8 cellular contexts compared by ENCODE assay signal in genomic region chr22:18077087-18077638, GRCh38. TPM values are rescaled to one million over a fixed set of nuclear protein-coding genes. Genes with fewer than 3 reads are reported as not detected.
DNase-seq lines count a peak whose midpoint lies in the region; ATAC-seq and TF ChIP-seq lines count a peak whose summit lies in the region.

No MANE protein-coding gene starts in this region.

- peaks cover 10% of the 10 kb centered on the region for H3K36me3 Mint-ChIP-seq in activated naive CD8-positive, alpha-beta T cell

- H3K4me1 ChIP-seq in heart right ventricle (peaks cover 9 to 38% (median 29%) of the 10 kb centered on the region in 9 donors), liver (ENCODE audit: control insufficient read depth in 4 of 4, insufficient read depth in 4 of 4, low read length in 3 of 4) (peaks cover 4 to 26% (median 23%) of the 10 kb centered on the region in 4 donors), tibial nerve (peaks cover 0 to 37% (median 24%) of the 10 kb centered on the region in 4 donors)

- peak overlapping the region; percentile 23 to 91 (median 86) for H3K27ac ChIP-seq in heart right ventricle
- H3K27ac ChIP-seq in liver (ENCODE audit: low read depth in 1 of 2, low read length in 2 of 2) = peak overlapping the region; percentile 75 to 87
- H3K27ac ChIP-seq in tibial nerve = peak overlapping the region; percentile 26 to 90 (median 82)

- H3K4me1 Mint-ChIP-seq in activated naive CD8-positive, alpha-beta T cell (ENCODE audit: low read depth) = peaks cover 48% of the 10 kb centered on the region

- no peaks in the 10 kb centered on the region for H3K27me3 ChIP-seq in heart right ventricle
- no peaks in the 10 kb centered on the region for H3K27me3 ChIP-seq in liver (ENCODE audit: control insufficient read depth in 4 of 4, insufficient read depth in 4 of 4, low read length in 3 of 4)
- no peaks in the 10 kb centered on the region for H3K27me3 ChIP-seq in tibial nerve

- H3K9ac ChIP-seq in liver (ENCODE audit: low read depth in 1 of 2, low read length in 2 of 2) = peak overlapping the region; percentile 93 to 97

- H3K27me3 Mint-ChIP-seq in activated naive CD8-positive, alpha-beta T cell = no peaks in the 10 kb centered on the region

- peak in 2 of 8 donors; percentile 4 for ATAC-seq in heart right ventricle
- ATAC-seq in Right ventricle myocardium inferior = no peak
- no peak for ATAC-seq in HG03520 (IDR thresholded peaks at IDR 0.05; ENCODE audit: unreplicated experiment)

- TF ChIP-seq CTCF in heart right ventricle (IDR thresholded peaks at IDR 0.05) (no peak), liver (IDR thresholded peaks at IDR 0.05; ENCODE audit: low read depth, low read length, missing input control) (no peak), tibial nerve (IDR thresholded peaks at IDR 0.05) (no peak), GM13976 (IDR thresholded peaks at IDR 0.05; ENCODE audit: borderline replicate concordance, control extremely low read depth, extremely low read depth, insufficient read depth, missing control alignments) (no peak)

- no peak for DNase-seq in heart right ventricle
- DNase-seq in Right ventricle myocardium inferior (ENCODE audit: missing footprints) = no peak
- no peak for DNase-seq in tibial nerve (ENCODE audit: low spot score in 2 of 2)
- no peak for DNase-seq in GM13976 (ENCODE audit: low spot score)
- DNase-seq in DMS79 treated with DMSO at 0.1 percent for 48 hours (lab: John Stamatoyannopoulos, UW) = no peak

- peaks cover 4% of the 10 kb centered on the region for H3K9me3 Mint-ChIP-seq in activated naive CD8-positive, alpha-beta T cell (ENCODE audit: low read depth)

- peak overlapping the region; percentile 99 for H3K27ac Mint-ChIP-seq in activated naive CD8-positive, alpha-beta T cell

- peak overlapping the region; percentile 98 for H3K4me3 Mint-ChIP-seq in activated naive CD8-positive, alpha-beta T cell

- in situ Hi-C loops in GM13976 (cut with MboI; ENCODE audit: low sequenced_read_pairs, unreplicated experiment) = loop anchor here (10.0 kb wide), 1 partner anchor 252 kb away; no protein-coding TSS in a partner anchor

- H3K9me3 ChIP-seq in heart right ventricle (no peaks in the 10 kb centered on the region), liver (ENCODE audit: control insufficient read depth in 4 of 4, low read length in 3 of 4) (no peaks in the 10 kb centered on the region), tibial nerve (no peaks in the 10 kb centered on the region)

- 7 to 8% methylated on average over 10 of the region's 10 CpGs for WGBS in heart right ventricle, 2 donors
- WGBS in liver = 4% methylated on average over 10 of the region's 10 CpGs
- 4 to 6% methylated on average over 10 of the region's 10 CpGs for WGBS in tibial nerve, 2 donors

- TF ChIP-seq RAD21 in liver (IDR thresholded peaks at IDR 0.05) = no peak

- H3K4me3 ChIP-seq in heart right ventricle = peak overlapping the region; percentile 80 to 99 (median 93)
- H3K4me3 ChIP-seq in liver (ENCODE audit: low read depth in 1 of 3, low read length in 3 of 3) = peak overlapping the region; percentile 77 to 94 (median 88)
- peak overlapping the region; percentile 57 to 91 (median 83) for H3K4me3 ChIP-seq in tibial nerve

- H3K36me3 ChIP-seq in heart right ventricle (peaks cover 0 to 30% (median 14%) of the 10 kb centered on the region in 9 donors), liver (ENCODE audit: control insufficient read depth in 4 of 4, insufficient read depth in 3 of 4, low read depth in 1 of 4, low read length in 3 of 4) (peaks cover 3 to 13% (median 9%) of the 10 kb centered on the region in 4 donors), tibial nerve (peaks cover 0 to 25% (median 6%) of the 10 kb centered on the region in 3 donors)

- no peak for TF ChIP-seq POLR2A in tibial nerve (IDR thresholded peaks at IDR 0.05)

- TF ChIP-seq EP300 in tibial nerve (IDR thresholded peaks at IDR 0.05) = no peak

- intact Hi-C loops in heart right ventricle (cut with DNase I) (loop anchor here (1.0 to 10.0 kb wide), 14 partner anchors 52 to 522 kb away; partner anchors contain the start of genes MICAL3 (in 2 of the 10) and BCL2L13 (in 1 of the 10)), Right ventricle myocardium inferior (cut with DNase I) (loop anchor here (2.0 to 5.0 kb wide), 2 partner anchors 165 to 334 kb away; no protein-coding TSS in a partner anchor)

TF ChIP-seq in liver, 16 proteins besides CTCF, POLR2A, EP300 and RAD21:
- TF ChIP-seq ATF3 (IDR thresholded peaks at IDR 0.05) = no peak
- TF ChIP-seq ZBTB33 (IDR thresholded peaks at IDR 0.05) = no peak
- no peak for TF ChIP-seq REST (IDR thresholded peaks at IDR 0.05)
- TF ChIP-seq FOXA1 (IDR thresholded peaks at IDR 0.05) = no peak
- TF ChIP-seq EGR1 (IDR thresholded peaks at IDR 0.05; ENCODE audit: low read depth in 2 of 2) = no peak

RNA-seq across cellular contexts. Expression of gene PEX26, which starts 0.6 kb away (rescaled TPM):
- 10 to 100 TPM; 16.6 to 27.1 (median 21.3) TPM for total RNA-seq in heart right ventricle
- 10 to 100 TPM in 1 of 2 donors, 1 to 10 TPM in 1; 8.3 to 10.7 TPM for polyA plus RNA-seq in heart right ventricle
- total RNA-seq in Right ventricle myocardium inferior = 19.4 TPM
- 10 to 100 TPM; 13.3 to 20.6 TPM for total RNA-seq in liver
- 10 to 100 TPM in 1 of 2 donors, 1 to 10 TPM in 1; 3.5 to 21.0 TPM for polyA plus RNA-seq in liver
- 10 to 100 TPM; 15.3 to 36.3 (median 29.4) TPM for total RNA-seq in tibial nerve

RNA-seq across cellular contexts. Expression of gene TUBA8, which starts 33.4 kb away (rescaled TPM):
- total RNA-seq in heart right ventricle (100 to 1,000 TPM in 7 of 10 donors, 10 to 100 TPM in 3; 71.8 to 183 (median 109) TPM), Right ventricle myocardium inferior (243 TPM), liver (1 to 10 TPM in 1 of 2 donors, under 1 TPM in 1; 0.84 to 3.1 TPM), tibial nerve (10 to 100 TPM in 1 of 4 donors, 1 to 10 TPM in 3; 5.0 to 12.3 (median 6.3) TPM)
- polyA plus RNA-seq in heart right ventricle (100 to 1,000 TPM in 1 of 2 donors, 10 to 100 TPM in 1; 44.9 to 138 TPM), liver (1 to 10 TPM in 1 of 2 donors, under 1 TPM in 1; 0.82 to 2.9 TPM)

RNA-seq across cellular contexts. Expression of gene MICAL3, which starts 52.8 kb away (rescaled TPM):
- 100 to 1,000 TPM in 9 of 10 donors, 10 to 100 TPM in 1; 74.7 to 137 (median 112) TPM for total RNA-seq in heart right ventricle
- polyA plus RNA-seq in heart right ventricle = 10 to 100 TPM; 13.2 to 63.1 TPM
- total RNA-seq in Right ventricle myocardium inferior = 85.7 TPM
- total RNA-seq in liver = 10 to 100 TPM; 30.3 to 38.4 TPM
- polyA plus RNA-seq in liver = 10 to 100 TPM in 1 of 2 donors, 1 to 10 TPM in 1; 6.4 to 16.5 TPM
- 10 to 100 TPM; 45.2 to 56.3 (median 46.3) TPM for total RNA-seq in tibial nerve

Comparison
In these comparisons a context has a peak if more than half of its experiments do, and no peak if none do; other contexts are left out.
1. RNA of gene TUBA8, which starts 33.4 kb away (total RNA-seq): 243 TPM in Right ventricle myocardium inferior (single experiment) and 71.8 to 183 TPM in heart right ventricle; 5.0 to 12.3 TPM in tibial nerve and 0.84 to 3.1 TPM in liver; every median in the first group is over 4 times any median in the second.
2. Peak in every context shown above with its lines, with median percentiles within 50 percentile points of each other: H3K27ac ChIP-seq and H3K4me3 ChIP-seq.